In genomic region chr11:35043933-35044332, GRCh38 we compare ENCODE assay signal across 1 cellular context.
TF ChIP-seq lines count a peak whose summit lies in the region.

No MANE protein-coding gene starts in this region.

TF ChIP-seq in IMR-90, 13 proteins besides CTCF, POLR2A, EP300 and RAD21:
- TF ChIP-seq BHLHE40 (IDR thresholded peaks at IDR 0.05; ENCODE audit: low read depth, low read length): no peak
- no peak for TF ChIP-seq MAFK (IDR thresholded peaks at IDR 0.05; ENCODE audit: low read depth, low read length)
- no peak for TF ChIP-seq USF2 (IDR thresholded peaks at IDR 0.05; ENCODE audit: low read depth, low read length)
- peak; percentile 36; the same call in 1 of the 2 replicates for TF ChIP-seq CEBPB (IDR thresholded peaks at IDR 0.05; ENCODE audit: low read depth, low read length)
- no peak for TF ChIP-seq SMC3 (IDR thresholded peaks at IDR 0.05; ENCODE audit: low read depth, low read length)
